ENCODE assay signal across 8 cellular contexts in genomic region chr4:82194329-82194728, GRCh38.
"Had no signal": no experiment of that assay in that cellular context is flagged by ENCODE, and none has a peak within 500 bp of the region (broad histone marks: within the 10 kb centered on the region; RNA-seq: fewer than 3 reads in every experiment).

No MANE protein-coding gene starts in this region.

- DNase-seq: GDM1, GF-D8 had no signal

- FAIRE-seq: G401.6, GM12878, GM12891, GM12892, GM18507, GM19239 had no signal

- ATAC-seq: GM12878 had no signal

- H3K4me3 ChIP-seq: GM12878 had no signal
